20 cellular contexts compared by ENCODE assay signal in the genomic region with DNA sequence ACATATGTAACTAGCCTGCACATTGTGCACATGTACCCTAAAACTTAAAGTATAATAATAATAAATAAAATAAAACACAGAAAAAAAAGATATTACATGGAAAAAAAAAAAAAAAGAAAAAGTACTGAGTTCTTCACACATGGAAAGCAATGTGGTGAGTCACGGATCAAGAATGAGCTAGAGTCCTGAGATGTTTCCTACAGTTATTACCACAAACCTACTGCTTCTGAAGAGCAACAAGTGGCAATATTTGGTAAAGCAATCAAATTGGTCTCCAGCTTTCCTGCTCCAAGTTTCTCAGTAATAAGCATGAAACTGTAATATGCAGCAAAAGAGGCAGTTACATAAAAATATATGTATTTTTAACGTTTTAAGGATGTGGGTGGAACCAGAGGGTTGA.
A peak's percentile ranks its signal among the peaks of the same experiment; 100 is the strongest.
DNase-seq lines count a peak whose midpoint lies in the region; ATAC-seq and TF ChIP-seq lines count a peak whose summit lies in the region.
"Had no signal": no experiment of that assay in that cellular context is flagged by ENCODE, and none has a peak within 500 bp of the region (broad histone marks: within the 10 kb centered on the region; RNA-seq: fewer than 3 reads in every experiment).

No MANE protein-coding gene starts in this region.

- H2AFZ ChIP-seq in hepatocyte: no peak overlapping the region

- H3K4me3 ChIP-seq in hepatocyte: no peak overlapping the region
- H3K4me3 ChIP-seq: SJCRH30 had no signal

- WGBS in hepatocyte (ENCODE audit: low lambda C conversion rate, missing lambda C conversion rate): 88% methylated on average over 2 of the region's 2 CpGs

- H4K20me1 ChIP-seq in hepatocyte (ENCODE audit: insufficient read depth, poor library complexity, severe bottlenecking): no peaks in the 10 kb centered on the region

- ATAC-seq in GM21447 (IDR thresholded peaks at IDR 0.05; ENCODE audit: unreplicated experiment): no peak
- ATAC-seq: left lobe of liver; naive thymus-derived CD8-positive, alpha-beta T cell had no signal

- no peaks in the 10 kb centered on the region for H3K9me2 ChIP-seq in hepatocyte (replicated peaks; ENCODE audit: insufficient read depth)

- no peaks in the 10 kb centered on the region for H3K79me2 ChIP-seq in hepatocyte

- no peaks in the 10 kb centered on the region for H3K9me3 ChIP-seq in hepatocyte (ENCODE audit: low read depth)
- H3K9me3 ChIP-seq: SJCRH30 had no signal

- no peak overlapping the region for H3K27ac ChIP-seq in hepatocyte
- H3K27ac ChIP-seq: SJCRH30 had no signal

- no peak for TF ChIP-seq CTCF in hepatocyte (IDR thresholded peaks at IDR 0.05; ENCODE audit: poor library complexity)

- H3K27me3 ChIP-seq in hepatocyte: no peaks in the 10 kb centered on the region
- H3K27me3 ChIP-seq: SJCRH30 had no signal

- no peaks in the 10 kb centered on the region for H3K4me1 ChIP-seq in hepatocyte (ENCODE audit: insufficient read depth)
- H3K4me1 ChIP-seq: SJCRH30 had no signal

- DNase-seq in EH (ENCODE audit: low read depth) (peak; percentile 87), RKO (ENCODE audit: low spot score) (peak; percentile 25), dermis blood vessel endothelial cell (peak; percentile 13), non-pigmented ciliary epithelial cell (ENCODE audit: low read depth) (peak; percentile 76), hepatocyte (ENCODE audit: low spot score) (no peak), hypothalamus (lab: John Stamatoyannopoulos, UW) (no peak), NCI-H748 (lab: John Stamatoyannopoulos, UW; ENCODE audit: unreplicated experiment) (no peak)
- DNase-seq: caudate nucleus; CD4-positive, CD25-positive, alpha-beta regulatory T cell; hippocampal formation; naive thymus-derived CD8-positive, alpha-beta T cell; NCI-H1048; NCI-H2171 treated with DMSO at 0.1 percent for 48 hours; NK-92 treated with Interleukin-12 subunit alpha and Interleukin-12 subunit beta, amount 100 ng/mL, for 24 hours; retina; SJCRH30; stimulated activated CD4-positive, alpha-beta T cell treated with anti-CD3 and anti-CD28 coated beads, Interleukin-2, amount 100 ng/mL, for 24 hours; stimulated activated CD8-positive, alpha-beta memory T cell treated with anti-CD3 and anti-CD28 coated beads, Interleukin-4, amount 100 ng/mL, for 48 hours had no signal

- no peaks in the 10 kb centered on the region for H3K36me3 ChIP-seq in hepatocyte (replicated peaks; ENCODE audit: insufficient read depth, low read depth)
- H3K36me3 ChIP-seq: SJCRH30 had no signal

- no peak overlapping the region for H3K4me2 ChIP-seq in hepatocyte

Comparison
In these comparisons a context has a peak if more than half of its experiments do, and no peak if none do; other contexts are left out.
1. DNase-seq: peak in EH (single experiment), RKO (single experiment), dermis blood vessel endothelial cell (single experiment) and non-pigmented ciliary epithelial cell (single experiment); none in hepatocyte (single experiment), hypothalamus (0 of 51) and NCI-H748 (single experiment).